8 cellular contexts compared by ENCODE assay signal in genomic region chr17:68248199-68248825, GRCh38. TPM values are rescaled to one million over a fixed set of nuclear protein-coding genes. Genes with fewer than 3 reads are reported as not detected.
DNase-seq lines count a peak whose midpoint lies in the region; ATAC-seq and TF ChIP-seq lines count a peak whose summit lies in the region.

No MANE protein-coding gene starts in this region.

- H3K27me3 Mint-ChIP-seq in HFFc6 (ENCODE audit: insufficient read depth), result peaks cover 3% of the 10 kb centered on the region; the same call in 1 of the 2 replicates

- H3K9me3 ChIP-seq in iPS-18c (ENCODE audit: control insufficient read depth, insufficient read depth, low read length), result no peaks in the 10 kb centered on the region
- no peaks in the 10 kb centered on the region for H3K9me3 ChIP-seq in smooth muscle cell (replicated peaks; ENCODE audit: low read depth)

- H3F3A ChIP-seq in smooth muscle cell (ENCODE audit: low read depth), result peaks cover 3% of the 10 kb centered on the region

- H3K4me3 ChIP-seq in astrocyte of the spinal cord (ENCODE audit: low read depth, low read length) (peak overlapping the region; percentile 75), iPS-18c (ENCODE audit: insufficient read depth, low read depth, low read length) (peak overlapping the region; percentile 95), smooth muscle cell (peak overlapping the region; percentile 85)

- peak; percentile 12 to 15 for ATAC-seq in activated CD4-positive, CD25-positive, alpha-beta regulatory T cell treated with anti-CD3 and anti-CD28 coated beads, Interleukin-2, amount 50 U/mL, for 24 hours
- no peak for ATAC-seq in HG03159 (IDR thresholded peaks at IDR 0.05; ENCODE audit: unreplicated experiment)

- peaks cover 21% of the 10 kb centered on the region for H3K4me1 Mint-ChIP-seq in HFFc6 (ENCODE audit: low read depth)

- H3K9me3 Mint-ChIP-seq in HFFc6, result no peaks in the 10 kb centered on the region

- no peaks in the 10 kb centered on the region for H3K27me3 ChIP-seq in smooth muscle cell (ENCODE audit: low read depth)

- in situ Hi-C loops in astrocyte of the spinal cord (cut with HindIII; ENCODE audit: low sequenced_read_pairs), result no loop called here

- no peak for DNase-seq in activated CD4-positive, CD25-positive, alpha-beta regulatory T cell treated with anti-CD3 and anti-CD28 coated beads, Interleukin-2, amount 50 U/mL, for 72 hours
- DNase-seq in HFFc6, result peak; percentile 55
- DNase-seq in NCI-H1105 (lab: John Stamatoyannopoulos, UW), result peak; percentile 17
- DNase-seq in astrocyte of the spinal cord (ENCODE audit: low read depth, low spot score), result peak; percentile 55
- DNase-seq in smooth muscle cell (lab: John Stamatoyannopoulos, UW; ENCODE audit: unreplicated experiment), result no peak

- H3K36me3 Mint-ChIP-seq in HFFc6 (ENCODE audit: low read depth), result peaks cover 10% of the 10 kb centered on the region; the same call in 1 of the 2 replicates

- peaks cover 6% of the 10 kb centered on the region for H3K4me1 ChIP-seq in smooth muscle cell (ENCODE audit: low read depth)

- H3K4me3 Mint-ChIP-seq in HFFc6, result peak overlapping the region; percentile 89

- TF ChIP-seq CTCF in HFFc6 (IDR thresholded peaks at IDR 0.05), result no peak
- TF ChIP-seq CTCF in astrocyte of the spinal cord (IDR thresholded peaks at IDR 0.05; ENCODE audit: low read depth, low read length), result no peak
- no peak for TF ChIP-seq CTCF in smooth muscle cell (IDR thresholded peaks at IDR 0.05; ENCODE audit: borderline replicate concordance, insufficient read depth, poor library complexity, severe bottlenecking)

- peak overlapping the region; percentile 83 for H3K4me2 ChIP-seq in smooth muscle cell

- H4K20me1 ChIP-seq in smooth muscle cell (ENCODE audit: low read depth), result no peaks in the 10 kb centered on the region

- H3K36me3 ChIP-seq in smooth muscle cell (ENCODE audit: low read depth), result peaks cover 7% of the 10 kb centered on the region

- H3K27ac ChIP-seq in smooth muscle cell (ENCODE audit: low read depth), result peak overlapping the region; percentile 87

- H3K79me2 ChIP-seq in smooth muscle cell (ENCODE audit: low read depth), result peaks cover 10% of the 10 kb centered on the region

- H2AFZ ChIP-seq in smooth muscle cell (ENCODE audit: low read depth), result peak overlapping the region; percentile 44

- 12% methylated on average over 10 of the region's 19 CpGs for WGBS in smooth muscle cell (ENCODE audit: low lambda C conversion rate)

- H3K9ac ChIP-seq in smooth muscle cell (ENCODE audit: low read depth), result peak overlapping the region; percentile 84

- peak overlapping the region; percentile 98 for H3K27ac Mint-ChIP-seq in HFFc6

RNA-seq across cellular contexts. Expression of gene AMZ2, which starts 0.5 kb away (rescaled TPM):
- total RNA-seq in HFFc6 (2021; fragmentation: NEBNext Ultra II Directional; extraction: Animal tissue kit (Norgen Biotek cat#: 25700)), result 100 to 1,000 TPM; 108 to 127 (median 123) TPM
- total RNA-seq in smooth muscle cell, result 66.3 and 89.7 TPM in 2 replicates
- 74.8 and 75.5 TPM in 2 replicates for polyA plus RNA-seq in smooth muscle cell

RNA-seq across cellular contexts. Expression of gene SLC16A6, which starts 42.6 kb away (rescaled TPM):
- under 1 TPM; 0.12 to 0.56 (median 0.38) TPM for total RNA-seq in HFFc6 (2021; fragmentation: NEBNext Ultra II Directional; extraction: Animal tissue kit (Norgen Biotek cat#: 25700))
- 0.04 TPM in 2 replicates for total RNA-seq in smooth muscle cell
- not detected in 2 replicates for polyA plus RNA-seq in smooth muscle cell

RNA-seq across cellular contexts. Expression of gene ARSG, which starts 43.0 kb away (rescaled TPM):
- 1 to 10 TPM; 4.0 to 7.0 (median 5.0) TPM for total RNA-seq in HFFc6 (2021; fragmentation: NEBNext Ultra II Directional; extraction: Animal tissue kit (Norgen Biotek cat#: 25700))
- 1.0 and 2.3 TPM in 2 replicates for total RNA-seq in smooth muscle cell
- polyA plus RNA-seq in smooth muscle cell, result 2.4 and 2.7 TPM in 2 replicates

Comparison
In these comparisons a context has a peak if more than half of its experiments do, and no peak if none do; other contexts are left out.
1. DNase-seq: peak in HFFc6 (single experiment), NCI-H1105 (single experiment) and astrocyte of the spinal cord (single experiment); none in activated CD4-positive, CD25-positive, alpha-beta regulatory T cell treated with anti-CD3 and anti-CD28 coated beads, Interleukin-2, amount 50 U/mL, for 72 hours (single experiment) and smooth muscle cell (single experiment).
2. Peak in every context shown above with its lines, with median percentiles within 50 percentile points of each other: H3K4me3 ChIP-seq.